9 cellular contexts compared by ENCODE assay signal in the genomic region with DNA sequence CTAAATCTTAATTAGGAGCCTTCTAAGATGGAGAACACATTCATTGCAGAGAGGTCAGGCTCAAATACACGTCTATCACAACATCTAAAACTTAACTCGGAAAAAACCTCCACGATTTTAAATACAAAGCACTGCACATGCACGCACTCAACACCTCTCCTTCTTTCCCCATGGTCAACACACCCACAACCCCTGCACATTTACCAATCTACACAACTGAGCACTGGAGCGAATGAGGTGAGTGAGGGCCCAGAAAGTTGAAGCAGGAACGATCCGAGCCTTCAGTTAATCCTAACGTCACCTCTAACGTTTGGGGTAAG. TPM values are rescaled to one million over a fixed set of nuclear protein-coding genes. Genes with fewer than 3 reads are reported as not detected.
A peak's percentile ranks its signal among the peaks of the same experiment; 100 is the strongest.
DNase-seq lines count a peak whose midpoint lies in the region; ATAC-seq, FAIRE-seq and TF ChIP-seq lines count a peak whose summit lies in the region.
"Had no signal": no experiment of that assay in that cellular context is flagged by ENCODE, and none has a peak within 500 bp of the region (broad histone marks: within the 10 kb centered on the region; RNA-seq: fewer than 3 reads in every experiment).

No MANE protein-coding gene starts in this region.

- TF ChIP-seq CTCF in AG09309 (IDR thresholded peaks at IDR 0.05; ENCODE audit: control insufficient read depth, insufficient read depth, low read depth, low read length, missing control alignments) = no peak
- no peak for TF ChIP-seq CTCF in cardiac fibroblast (IDR thresholded peaks at IDR 0.05; ENCODE audit: low read depth, low read length)
- no peak for TF ChIP-seq CTCF in mucosa of descending colon (IDR thresholded peaks at IDR 0.05)

- peak overlapping the region; percentile 90 for H3K4me3 ChIP-seq in AG09309 (ENCODE audit: control insufficient read depth, low read depth, low read length)
- peak overlapping the region; percentile 79 to 89 for H3K4me3 ChIP-seq in cardiac fibroblast (replicated peaks in 1 of 2; ENCODE audit: low read depth in 2 of 2, low read length in 2 of 2)
- peak overlapping the region; percentile 71 for H3K4me3 ChIP-seq in mucosa of descending colon

- intact Hi-C loops in mucosa of descending colon (cut with DNase I, micrococcal nuclease) = no loop called here

- no peaks in the 10 kb centered on the region for H3K9me3 ChIP-seq in mucosa of descending colon

- DNase-seq in AG09309 (ENCODE audit: low read depth) (no peak), cardiac fibroblast (ENCODE audit: low read depth in 2 of 2) (no peak), mucosa of descending colon (no peak), AG20443 (ENCODE audit: low spot score) (no peak), GM19239 (ENCODE audit: insufficient read length, low spot score) (no peak), OCI-M2 (lab: John Stamatoyannopoulos, UW; ENCODE audit: unreplicated experiment) (no peak), mucosa of gallbladder (ENCODE audit: low spot score) (no peak)

- ATAC-seq in HG03354 (IDR thresholded peaks at IDR 0.05; ENCODE audit: poor library complexity, severe bottlenecking, unreplicated experiment) = peak; percentile 30
- peak; percentile 39 for ATAC-seq in mucosa of descending colon

- FAIRE-seq in GM19239 (lab: Jason Lieb, UNC) = no peak

- no peaks in the 10 kb centered on the region for H3K36me3 ChIP-seq in mucosa of descending colon (ENCODE audit: low read depth)

- peaks cover 10% of the 10 kb centered on the region for H3K4me1 ChIP-seq in mucosa of descending colon (ENCODE audit: low read depth)

RNA-seq across cellular contexts. Expression of a gene that starts 0.3 kb away (rescaled TPM):
- total RNA-seq in mucosa of descending colon (10 to 100 TPM; 23.7 to 51.2 (median 34.6) TPM), mucosa of gallbladder (19.5 TPM)

RNA-seq across cellular contexts. Expression of a gene that starts 16.7 kb away (rescaled TPM):
- total RNA-seq in mucosa of descending colon (1 to 10 TPM in 2 of 3 donors, under 1 TPM in 1; 0.98 to 1.3 (median 1.1) TPM), mucosa of gallbladder (2.8 TPM)

RNA-seq across cellular contexts. Expression of a gene that starts 52.9 kb away (rescaled TPM):
- total RNA-seq in mucosa of descending colon = not detected
- total RNA-seq in mucosa of gallbladder = not detected
- total RNA-seq: myocyte had no signal
